14 cellular contexts compared by ENCODE assay signal in genomic region chrX:119417842-119418241, GRCh38.
DNase-seq lines count a peak whose midpoint lies in the region; ATAC-seq and TF ChIP-seq lines count a peak whose summit lies in the region.
"Had no signal": no experiment of that assay in that cellular context is flagged by ENCODE, and none has a peak within 500 bp of the region (broad histone marks: within the 10 kb centered on the region; RNA-seq: fewer than 3 reads in every experiment).

No MANE protein-coding gene starts in this region.

- ATAC-seq in memory B cell (ENCODE audit: low read depth): peak; percentile 53
- ATAC-seq in HG03196 (IDR thresholded peaks at IDR 0.05; ENCODE audit: unreplicated experiment): no peak
- ATAC-seq in GM19463 (IDR thresholded peaks at IDR 0.05; ENCODE audit: unreplicated experiment): no peak
- no peak for ATAC-seq in GM18505 (IDR thresholded peaks at IDR 0.05; ENCODE audit: unreplicated experiment)
- ATAC-seq: gastrocnemius medialis; naive thymus-derived CD4-positive, alpha-beta T cell; Right ventricle myocardium inferior had no signal

- no peaks in the 10 kb centered on the region for H3K4me1 Mint-ChIP-seq in memory B cell
- H3K4me1 Mint-ChIP-seq: naive thymus-derived CD4-positive, alpha-beta T cell had no signal

- H3K27ac Mint-ChIP-seq in memory B cell: no peak overlapping the region

- no peaks in the 10 kb centered on the region for H3K27me3 Mint-ChIP-seq in memory B cell
- H3K27me3 Mint-ChIP-seq: naive thymus-derived CD4-positive, alpha-beta T cell had no signal

- H3K9me3 Mint-ChIP-seq in memory B cell: no peaks in the 10 kb centered on the region
- H3K9me3 Mint-ChIP-seq: naive thymus-derived CD4-positive, alpha-beta T cell had no signal

- peak; percentile 20 for DNase-seq in DMS 273 (lab: John Stamatoyannopoulos, UW; ENCODE audit: unreplicated experiment)
- no peak for DNase-seq in DMS 273 treated with DMSO at 0.1 percent for 48 hours (lab: John Stamatoyannopoulos, UW)
- DNase-seq in HuH-7 (ENCODE audit: low spot score): peak; percentile 36
- DNase-seq in amniotic epithelial cell (ENCODE audit: low read depth): peak; percentile 10
- DNase-seq in memory B cell (ENCODE audit: low spot score in 2 of 2): no peak
- DNase-seq: 8988T; activated CD4-positive, alpha-beta T cell treated with anti-CD3 and anti-CD28 coated beads, Interleukin-2, amount 50 U/mL, for 1 hour; gastrocnemius medialis; naive thymus-derived CD4-positive, alpha-beta T cell; thyroid gland had no signal

- H3K36me3 Mint-ChIP-seq in memory B cell: peaks cover 10% of the 10 kb centered on the region

- H3K4me3 Mint-ChIP-seq in memory B cell: no peak overlapping the region
- H3K4me3 Mint-ChIP-seq: naive thymus-derived CD4-positive, alpha-beta T cell had no signal

- TF ChIP-seq POLR2A in GM18505 (IDR thresholded peaks at IDR 0.05; ENCODE audit: borderline replicate concordance, extremely low read depth, insufficient read depth, insufficient read length): no peak

Comparison
In these comparisons a context has a peak if more than half of its experiments do, and no peak if none do; other contexts are left out.
1. DNase-seq: peak in DMS 273 (single experiment), HuH-7 (single experiment) and amniotic epithelial cell (single experiment); none in DMS 273 treated with DMSO at 0.1 percent for 48 hours (single experiment) and memory B cell (0 of 2).